Comparison of ENCODE assay signal across 22 cellular contexts in the genomic region with DNA sequence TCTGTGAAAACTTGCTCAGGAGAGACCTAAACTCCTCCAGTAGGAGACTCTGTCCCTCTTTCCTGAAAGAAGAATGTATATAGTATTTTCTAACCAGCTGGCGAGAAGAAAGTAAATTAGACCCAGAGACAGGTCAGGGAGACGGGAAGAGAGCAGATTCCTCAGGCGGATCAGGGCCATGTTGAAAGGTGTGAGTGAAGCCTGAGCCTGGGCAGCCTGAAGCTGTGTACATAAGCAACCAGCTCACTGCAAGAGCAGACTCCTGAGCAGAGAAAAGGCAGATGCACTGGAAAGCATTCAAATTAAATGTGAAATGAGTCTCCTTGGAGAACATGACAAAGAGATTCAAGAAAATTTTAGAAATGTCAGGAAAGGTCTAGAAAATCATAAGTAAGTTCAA.
A peak's percentile ranks its signal among the peaks of the same experiment; 100 is the strongest.
DNase-seq lines count a peak whose midpoint lies in the region; ATAC-seq lines count a peak whose summit lies in the region.
"Had no signal": no experiment of that assay in that cellular context is flagged by ENCODE, and none has a peak within 500 bp of the region (broad histone marks: within the 10 kb centered on the region; RNA-seq: fewer than 3 reads in every experiment).

No MANE protein-coding gene starts in this region.

- H2BK15ac ChIP-seq in mesendoderm (replicated peaks; ENCODE audit: low read depth) = no peak overlapping the region

- intact Hi-C loops in activated CD4-positive, alpha-beta T cell treated with anti-CD3 and anti-CD28 coated beads for 36 hours (cut with DNase I, micrococcal nuclease) = loop anchor here in 1 of 2 experiments (10.0 kb wide), 1 partner anchor 235 kb away; no protein-coding TSS in a partner anchor

- H3K23ac ChIP-seq in mesendoderm (ENCODE audit: low read length) = no peak overlapping the region

- no peak overlapping the region for H3K4me3 ChIP-seq in mesendoderm (ENCODE audit: low read length)
- H3K4me3 ChIP-seq: A549, breast epithelium, gastrocnemius medialis, MG63 had no signal

- H3K27ac ChIP-seq in mesendoderm (ENCODE audit: low read depth, low read length) = no peak overlapping the region
- H3K27ac ChIP-seq: A549, breast epithelium, gastrocnemius medialis, neutrophil had no signal

- H2BK120ac ChIP-seq in mesendoderm (ENCODE audit: low read depth, low read length) = no peak overlapping the region

- no peaks in the 10 kb centered on the region for H3K27me3 Mint-ChIP-seq in activated CD4-positive, alpha-beta T cell treated with anti-CD3 and anti-CD28 coated beads for 36 hours

- CTCF ChIA-PET in activated CD4-positive, alpha-beta T cell treated with anti-CD3 and anti-CD28 coated beads for 36 hours (lab: Charles Lee) = interaction anchor here (0.9 kb wide), 1 partner anchor 10 kb away, joined by 3 read pairs; no protein-coding TSS in a partner anchor

- no peak overlapping the region for H3K9ac ChIP-seq in mesendoderm (ENCODE audit: low read length)

- DNase-seq in NCI-H2196 (lab: John Stamatoyannopoulos, UW; ENCODE audit: unreplicated experiment) (peak; percentile 8), NCI-H2196 treated with DMSO at 0.1 percent for 48 hours (lab: John Stamatoyannopoulos, UW; ENCODE audit: unreplicated experiment) (no peak), NCI-H146 treated with DMSO at 0.1 percent for 48 hours (lab: John Stamatoyannopoulos, UW; ENCODE audit: unreplicated experiment) (peak; percentile 14), amniotic epithelial cell (ENCODE audit: low read depth) (peak; percentile 9), mesendoderm (peak; percentile 19), NCI-H524 (lab: John Stamatoyannopoulos, UW) (no peak), left lobe of liver (ENCODE audit: low spot score) (no peak)
- no peak for DNase-seq in activated CD4-positive, alpha-beta T cell treated with anti-CD3 and anti-CD28 coated beads for 36 hours
- DNase-seq: activated CD4-positive, alpha-beta T cell treated with anti-CD3 and anti-CD28 coated beads for 48 hours; activated CD8-positive, alpha-beta memory T cell treated with anti-CD3 and anti-CD28 coated beads, Interleukin-2, amount 50 U/mL, for 48 hours; activated effector memory CD4-positive, alpha-beta T cell treated with Interleukin-2 at 50 U/mL for 16 hours; Calu3; erythroblast; gastrocnemius medialis; H7; left colon; MG63; NCI-H187; NCI-H774 had no signal

- H3K4ac ChIP-seq in mesendoderm (ENCODE audit: low read depth, low read length) = no peak overlapping the region

- POLR2A ChIA-PET in activated CD4-positive, alpha-beta T cell treated with anti-CD3 and anti-CD28 coated beads for 36 hours (lab: Charles Lee) = no interaction called here

- no peak overlapping the region for H3K27ac Mint-ChIP-seq in activated CD4-positive, alpha-beta T cell treated with anti-CD3 and anti-CD28 coated beads for 36 hours

- no peak overlapping the region for H2BK5ac ChIP-seq in mesendoderm (ENCODE audit: low read length)

- no peak overlapping the region for H2AK5ac ChIP-seq in mesendoderm (ENCODE audit: low read length)

- H3K79me1 ChIP-seq in mesendoderm (ENCODE audit: low read length) = no peaks in the 10 kb centered on the region

- ATAC-seq in activated CD4-positive, alpha-beta T cell treated with anti-CD3 and anti-CD28 coated beads for 36 hours = no peak
- no peak for ATAC-seq in left lobe of liver
- ATAC-seq: A549, gastrocnemius medialis, left colon had no signal

- H3K27me3 ChIP-seq in mesendoderm (ENCODE audit: insufficient read depth, low read length, poor library complexity) = no peaks in the 10 kb centered on the region
- H3K27me3 ChIP-seq: breast epithelium, gastrocnemius medialis, neutrophil had no signal

- no peaks in the 10 kb centered on the region for H3K9me3 Mint-ChIP-seq in activated CD4-positive, alpha-beta T cell treated with anti-CD3 and anti-CD28 coated beads for 36 hours (ENCODE audit: low read depth)

- no CpG with 5 or more reads among the region's 3 CpGs for WGBS in mesendoderm (ENCODE audit: extremely low coverage, insufficient coverage, low lambda C conversion rate)

- H3K56ac ChIP-seq in mesendoderm (ENCODE audit: low read length) = no peak overlapping the region

- H3K18ac ChIP-seq in mesendoderm (ENCODE audit: low read length) = peak overlapping the region; percentile 6

- no peak overlapping the region for H3K4me3 Mint-ChIP-seq in activated CD4-positive, alpha-beta T cell treated with anti-CD3 and anti-CD28 coated beads for 36 hours

- no peaks in the 10 kb centered on the region for H3K4me1 Mint-ChIP-seq in activated CD4-positive, alpha-beta T cell treated with anti-CD3 and anti-CD28 coated beads for 36 hours

- H4K5ac ChIP-seq in mesendoderm (ENCODE audit: low read length) = no peak overlapping the region

- H3K4me1 ChIP-seq in mesendoderm (ENCODE audit: control insufficient read depth, low read depth, low read length) = no peaks in the 10 kb centered on the region
- H3K4me1 ChIP-seq: A549, breast epithelium, gastrocnemius medialis had no signal

- H3K4me2 ChIP-seq in mesendoderm (ENCODE audit: low read length) = no peak overlapping the region
- H3K4me2 ChIP-seq: A549 had no signal

- no peaks in the 10 kb centered on the region for H3K36me3 ChIP-seq in mesendoderm (ENCODE audit: control insufficient read depth, insufficient read depth, low read length)
- H3K36me3 ChIP-seq: breast epithelium, gastrocnemius medialis, MG63, neutrophil had no signal

- no peak overlapping the region for H4K8ac ChIP-seq in mesendoderm (ENCODE audit: low read depth, low read length)

- no peaks in the 10 kb centered on the region for H3K79me2 ChIP-seq in mesendoderm (ENCODE audit: control insufficient read depth, insufficient read depth, low read length)

- no peaks in the 10 kb centered on the region for H3K36me3 Mint-ChIP-seq in activated CD4-positive, alpha-beta T cell treated with anti-CD3 and anti-CD28 coated beads for 36 hours (ENCODE audit: low read depth)

Comparison
In these comparisons a context has a peak if more than half of its experiments do, and no peak if none do; other contexts are left out.
1. DNase-seq: peak in NCI-H2196 (single experiment), NCI-H146 treated with DMSO at 0.1 percent for 48 hours (single experiment), amniotic epithelial cell (single experiment) and mesendoderm (single experiment); none in NCI-H2196 treated with DMSO at 0.1 percent for 48 hours (single experiment), activated CD4-positive, alpha-beta T cell treated with anti-CD3 and anti-CD28 coated beads for 36 hours (single experiment), NCI-H524 (0 of 2) and left lobe of liver (single experiment).